8 cellular contexts compared by ENCODE assay signal in the genomic region with DNA sequence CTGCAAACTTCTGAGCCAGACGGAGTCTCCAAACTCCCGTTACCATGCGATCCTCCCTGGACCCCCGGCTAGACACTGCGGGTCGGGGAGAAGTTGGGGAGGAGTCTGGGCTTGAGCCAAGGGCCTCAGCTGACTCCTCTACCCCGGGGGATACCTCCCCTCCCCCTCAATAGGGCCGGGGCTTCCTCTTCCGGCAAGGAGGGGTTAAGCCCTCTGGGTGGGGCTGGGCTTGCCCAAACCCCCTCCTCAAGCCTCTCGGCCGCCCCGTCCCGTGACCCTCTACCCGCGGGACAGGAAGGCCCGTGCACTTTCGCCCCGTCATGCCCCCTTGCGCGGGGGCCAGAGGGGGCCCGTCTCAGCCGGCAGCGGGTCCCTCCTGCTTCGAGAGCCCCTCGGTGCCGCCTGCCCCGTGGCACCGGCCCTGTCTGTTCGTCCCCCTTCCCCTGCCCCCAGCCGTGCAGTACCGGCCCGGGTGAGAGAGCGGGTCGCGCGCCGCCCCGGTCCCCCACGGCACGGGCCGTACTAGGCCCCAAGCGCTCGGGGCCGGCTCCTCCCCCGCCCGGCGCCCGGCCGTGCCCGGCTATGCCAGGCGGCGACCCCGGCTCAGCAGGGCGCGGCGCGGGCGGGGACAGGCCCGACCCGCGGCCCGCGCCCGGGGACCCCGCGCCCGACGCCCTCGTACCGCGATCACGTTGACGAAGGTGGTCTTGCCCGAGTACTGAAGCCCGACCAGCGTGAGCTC. TPM values are rescaled to one million over a fixed set of nuclear protein-coding genes. Genes with fewer than 3 reads are reported as not detected.
DNase-seq lines count a peak whose midpoint lies in the region; ATAC-seq lines count a peak whose summit lies in the region.

No MANE protein-coding gene starts in this region.

- intact Hi-C loops in right cardiac atrium (cut with DNase I), result no loop called here
- intact Hi-C loops in sciatic nerve (cut with DNase I), result no loop called here

- H3K27me3 ChIP-seq in GM23248 (replicated peaks; ENCODE audit: insufficient read depth) (no peaks in the 10 kb centered on the region), right cardiac atrium (ENCODE audit: control insufficient read depth, insufficient read depth) (no peaks in the 10 kb centered on the region)

- H3K9ac ChIP-seq in GM23248, result peak overlapping the region; percentile 89

- H3K9me2 ChIP-seq in GM23248 (ENCODE audit: insufficient read depth), result no peaks in the 10 kb centered on the region

- no peaks in the 10 kb centered on the region for H3K9me3 ChIP-seq in GM23248 (ENCODE audit: low read depth)
- no peaks in the 10 kb centered on the region for H3K9me3 ChIP-seq in right cardiac atrium (ENCODE audit: control insufficient read depth, low read length)

- peak overlapping the region; percentile 97 for H3K4me3 Mint-ChIP-seq in activated naive CD8-positive, alpha-beta T cell

- H3F3A ChIP-seq in GM23248 (ENCODE audit: insufficient read depth), result no peaks in the 10 kb centered on the region

- H4K20me1 ChIP-seq in GM23248 (ENCODE audit: insufficient read depth), result peaks cover 10% of the 10 kb centered on the region

- H3K4me3 ChIP-seq in GM23248 (peak overlapping the region; percentile 86), right cardiac atrium (ENCODE audit: low read length) (peak overlapping the region; percentile 90)

- H3K4me2 ChIP-seq in GM23248 (ENCODE audit: unreplicated experiment), result peak overlapping the region; percentile 86

- peak; percentile 54 to 62 for ATAC-seq in right cardiac atrium
- ATAC-seq in sciatic nerve, result peak; percentile 43
- ATAC-seq in HG03139 (IDR thresholded peaks at IDR 0.05; ENCODE audit: unreplicated experiment), result no peak

- H3K27ac ChIP-seq in GM23248 (no peak overlapping the region), right cardiac atrium (ENCODE audit: low read length) (peak overlapping the region; percentile 81)

- in situ Hi-C loops in GM23248 (cut with MboI), result no loop called here

- 1 to 2% methylated on average over 35 to 41 of the region's 76 CpGs for WGBS in GM23248 (ENCODE audit: low coverage in 1 of 2, low lambda C conversion rate in 2 of 2, missing lambda C conversion rate in 2 of 2), 2 experiments
- WGBS in right cardiac atrium, result under 1% methylated on average over 75 of the region's 76 CpGs

- peak overlapping the region; percentile 92 for H3K27ac Mint-ChIP-seq in activated naive CD8-positive, alpha-beta T cell

- peak overlapping the region; percentile 93 for H2AFZ ChIP-seq in GM23248

- H3K36me3 ChIP-seq in GM23248 (ENCODE audit: low read depth), result no peaks in the 10 kb centered on the region

- H3K36me3 Mint-ChIP-seq in activated naive CD8-positive, alpha-beta T cell, result no peaks in the 10 kb centered on the region

- no peaks in the 10 kb centered on the region for H3K9me3 Mint-ChIP-seq in activated naive CD8-positive, alpha-beta T cell (ENCODE audit: low read depth)

- peaks cover 33% of the 10 kb centered on the region for H3K4me1 Mint-ChIP-seq in activated naive CD8-positive, alpha-beta T cell (ENCODE audit: low read depth)

- peaks cover 60% of the 10 kb centered on the region for H3K79me2 ChIP-seq in GM23248 (ENCODE audit: insufficient read depth)

- H3K4me1 ChIP-seq in GM23248 (ENCODE audit: insufficient read depth) (peaks cover 6% of the 10 kb centered on the region; the same call in 1 of the 2 replicates), right cardiac atrium (ENCODE audit: control insufficient read depth, insufficient read depth, low read length) (peaks cover 4% of the 10 kb centered on the region)

- H3K27me3 Mint-ChIP-seq in activated naive CD8-positive, alpha-beta T cell, result no peaks in the 10 kb centered on the region

- DNase-seq in NCI-H146 (lab: John Stamatoyannopoulos, UW), result peak; percentile 45
- DNase-seq in NCI-H146 treated with DMSO at 0.1 percent for 48 hours (lab: John Stamatoyannopoulos, UW; ENCODE audit: unreplicated experiment), result no peak
- DNase-seq in GM23248, result peak; percentile 60
- DNase-seq in NAMALWA (ENCODE audit: low spot score), result peak; percentile 74
- peak; percentile 59 to 87 (median 80) for DNase-seq in right cardiac atrium
- peak; percentile 74 for DNase-seq in sciatic nerve (ENCODE audit: low spot score)

RNA-seq across cellular contexts. Expression of a gene that starts 0.6 kb away (rescaled TPM):
- total RNA-seq in GM23248 (2014; rRNA removed; shearing (Covaris generic)), result 25.0 and 32.5 TPM in 2 replicates
- polyA plus RNA-seq in GM23248 (2016; fragmentation: Nextera tagmentation; extraction: Ambion mirVana) (33.5 and 33.9 TPM in 2 replicates), right cardiac atrium (32.0 TPM)
- total RNA-seq in right cardiac atrium (10 to 100 TPM; 60.9 to 75.3 (median 66.7) TPM), sciatic nerve (112 TPM)

RNA-seq across cellular contexts. Expression of a gene that starts 16.5 kb away (rescaled TPM):
- not detected in 2 replicates for total RNA-seq in GM23248 (2014; rRNA removed; shearing (Covaris generic))
- 0.16 TPM in 1 of 2 replicates, not detected in the other for polyA plus RNA-seq in GM23248 (2016; fragmentation: Nextera tagmentation; extraction: Ambion mirVana)
- 1 to 10 TPM in 1 of 4 donors, under 1 TPM in 3; 0.28 to 1.7 (median 0.66) TPM for total RNA-seq in right cardiac atrium
- 0.29 TPM for polyA plus RNA-seq in right cardiac atrium
- total RNA-seq in sciatic nerve, result 2.5 TPM

RNA-seq across cellular contexts. Expression of a gene that starts 21.2 kb away (rescaled TPM):
- not detected in 2 replicates for total RNA-seq in GM23248 (2014; rRNA removed; shearing (Covaris generic))
- polyA plus RNA-seq in GM23248 (2016; fragmentation: Nextera tagmentation; extraction: Ambion mirVana) (0.03 TPM in 1 of 2 replicates, not detected in the other), right cardiac atrium (0.20 TPM)
- total RNA-seq in right cardiac atrium (under 1 TPM in 3 of 4 donors, not detected in 1; 0.06 to 0.21 (median 0.11) TPM), sciatic nerve (33.3 TPM)

RNA-seq across cellular contexts. Expression of a gene that starts 49.7 kb away (rescaled TPM):
- not detected in 2 replicates for total RNA-seq in GM23248 (2014; rRNA removed; shearing (Covaris generic))
- polyA plus RNA-seq in GM23248 (2016; fragmentation: Nextera tagmentation; extraction: Ambion mirVana), result not detected in 2 replicates
- total RNA-seq in right cardiac atrium, result 10 to 100 TPM; 22.4 to 52.7 (median 35.8) TPM
- polyA plus RNA-seq in right cardiac atrium, result 22.5 TPM
- 0.53 TPM for total RNA-seq in sciatic nerve

Comparison
In these comparisons a context has a peak if more than half of its experiments do, and no peak if none do; other contexts are left out.
1. RNA of a gene that starts 21.2 kb away (total RNA-seq): 33.3 TPM in sciatic nerve (single experiment); 0.06 to 0.21 TPM in right cardiac atrium and not detected in GM23248; every median in the first group is over 10 times any median in the second.